ENCODE assay signal across 1 cellular context in genomic region chr1:206469411-206469932, GRCh38.
TF ChIP-seq lines count a peak whose summit lies in the region.

No MANE protein-coding gene starts in this region.

TF ChIP-seq in K562, 482 proteins besides CTCF, POLR2A, EP300 and RAD21:
- TF ChIP-seq RBM15 (IDR thresholded peaks at IDR 0.05; ENCODE audit: insufficient read depth, low read length): no peak
- TF ChIP-seq E2F5 (CRISPR knock-in tag; IDR thresholded peaks at IDR 0.05): peak; percentile 61; the same call in 1 of the 2 replicates
- no peak for TF ChIP-seq TEAD4 (IDR thresholded peaks at IDR 0.05; ENCODE audit: low read length)
- 0 out of 2 replicates have a peak, but pooled peaks have one; percentile 50 for TF ChIP-seq TEAD4 (CRISPR knock-in tag; IDR thresholded peaks at IDR 0.05; ENCODE audit: borderline replicate concordance)
- no peak for TF ChIP-seq ZNF165 (CRISPR knock-in tag; IDR thresholded peaks at IDR 0.05; ENCODE audit: borderline replicate concordance)
